In genomic region chr12:89247962-89248361, GRCh38 we compare ENCODE assay signal across 2 cellular contexts.
TF ChIP-seq lines count a peak whose summit lies in the region.

No MANE protein-coding gene starts in this region.

TF ChIP-seq in SK-N-SH, 30 proteins besides CTCF, POLR2A, EP300 and RAD21 (continued from another document):
- TF ChIP-seq YY1 (IDR thresholded peaks at IDR 0.05; ENCODE audit: low read depth) (no peak), MAX (IDR thresholded peaks at IDR 0.05; ENCODE audit: low read depth) (no peak), FOXJ3 (CRISPR knock-in tag; IDR thresholded peaks at IDR 0.05) (no peak), ZBTB33 (IDR thresholded peaks at IDR 0.05; ENCODE audit: borderline replicate concordance, low read depth) (no peak), RXRA (IDR thresholded peaks at IDR 0.05; ENCODE audit: borderline replicate concordance, low read depth) (no peak), TCF12 (IDR thresholded peaks at IDR 0.05) (peak; percentile 10; the same call in 1 of the 2 replicates)

TF ChIP-seq in SK-N-SH treated with all-trans-retinoic acid at 6 μM for 48 hours, 23 proteins besides CTCF, POLR2A, EP300 and RAD21 (continued from another document):
- TF ChIP-seq PATZ1 (CRISPR knock-in tag; IDR thresholded peaks at IDR 0.05; ENCODE audit: borderline replicate concordance) (no peak), ZNF8 (CRISPR knock-in tag; IDR thresholded peaks at IDR 0.05) (no peak), RARB (CRISPR knock-in tag; IDR thresholded peaks at IDR 0.05) (no peak), ZNF565 (CRISPR knock-in tag; conservative IDR thresholded peaks at IDR 0.05; ENCODE audit: low read depth) (no peak), TOX (CRISPR knock-in tag; IDR thresholded peaks at IDR 0.05; ENCODE audit: borderline replicate concordance) (no peak), TSHZ2 (CRISPR knock-in tag; IDR thresholded peaks at IDR 0.05) (no peak), ZFP30 (CRISPR knock-in tag; IDR thresholded peaks at IDR 0.05) (no peak), OSR1 (CRISPR knock-in tag; IDR thresholded peaks at IDR 0.05) (no peak), ZFP3 (CRISPR knock-in tag; IDR thresholded peaks at IDR 0.05) (no peak), BACH2 (CRISPR knock-in tag; IDR thresholded peaks at IDR 0.05; ENCODE audit: borderline replicate concordance) (no peak), SNAI2 (CRISPR knock-in tag; IDR thresholded peaks at IDR 0.05) (no peak), CREB5 (CRISPR knock-in tag; IDR thresholded peaks at IDR 0.05; ENCODE audit: low read depth) (no peak), TCF4 (CRISPR knock-in tag; IDR thresholded peaks at IDR 0.05; ENCODE audit: borderline replicate concordance) (no peak), ESRRG (CRISPR knock-in tag; IDR thresholded peaks at IDR 0.05) (no peak)
- TF ChIP-seq, protein P1, sequence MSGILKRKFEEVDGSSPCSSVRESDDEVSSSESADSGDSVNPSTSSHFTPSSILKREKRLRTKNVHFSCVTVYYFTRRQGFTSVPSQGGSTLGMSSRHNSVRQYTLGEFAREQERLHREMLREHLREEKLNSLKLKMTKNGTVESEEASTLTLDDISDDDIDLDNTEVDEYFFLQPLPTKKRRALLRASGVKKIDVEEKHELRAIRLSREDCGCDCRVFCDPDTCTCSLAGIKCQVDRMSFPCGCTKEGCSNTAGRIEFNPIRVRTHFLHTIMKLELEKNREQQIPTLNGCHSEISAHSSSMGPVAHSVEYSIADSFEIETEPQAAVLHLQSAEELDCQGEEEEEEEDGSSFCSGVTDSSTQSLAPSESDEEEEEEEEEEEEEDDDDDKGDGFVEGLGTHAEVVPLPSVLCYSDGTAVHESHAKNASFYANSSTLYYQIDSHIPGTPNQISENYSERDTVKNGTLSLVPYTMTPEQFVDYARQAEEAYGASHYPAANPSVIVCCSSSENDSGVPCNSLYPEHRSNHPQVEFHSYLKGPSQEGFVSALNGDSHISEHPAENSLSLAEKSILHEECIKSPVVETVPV (CRISPR knock-in tag; IDR thresholded peaks at IDR 0.05): no peak
